In genomic region chr1:95013948-95014574, GRCh38 we compare ENCODE assay signal across 13 cellular contexts. TPM values are rescaled to one million over a fixed set of nuclear protein-coding genes. Genes with fewer than 3 reads are reported as not detected.
DNase-seq lines count a peak whose midpoint lies in the region; ATAC-seq and TF ChIP-seq lines count a peak whose summit lies in the region.
"Had no signal": no experiment of that assay in that cellular context is flagged by ENCODE, and none has a peak within 500 bp of the region (broad histone marks: within the 10 kb centered on the region; RNA-seq: fewer than 3 reads in every experiment).

No MANE protein-coding gene starts in this region.

- no peak for TF ChIP-seq POLR2A in right lobe of liver (IDR thresholded peaks at IDR 0.05)
- no peak for TF ChIP-seq POLR2A in suprapubic skin (IDR thresholded peaks at IDR 0.05)

- TF ChIP-seq EP300 in suprapubic skin (IDR thresholded peaks at IDR 0.05), result no peak

- H3K36me3 Mint-ChIP-seq in WTC11 (no peaks in the 10 kb centered on the region), T-cell (peaks cover 27% of the 10 kb centered on the region)

- ATAC-seq in right lobe of liver (peak; percentile 76 to 96 (median 90)), WTC11 (no peak), T-cell (replicated peaks in 1 of 4) (no peak), SK-N-SH treated with all-trans-retinoic acid at 6 μM for 48 hours (no peak)
- ATAC-seq: K562 had no signal

- intact Hi-C loops in right lobe of liver (cut with DNase I), result no loop called here

- H3K27me3 Mint-ChIP-seq in WTC11 (ENCODE audit: low read depth), result no peaks in the 10 kb centered on the region
- H3K27me3 Mint-ChIP-seq in T-cell, result no peaks in the 10 kb centered on the region
- H3K27me3 Mint-ChIP-seq: activated CD4-positive, alpha-beta memory T cell treated with anti-CD3 and anti-CD28 coated beads, Interleukin-2, amount 10 ng/mL, durations not matched to agents 7 days and 5 days had no signal

- H3K4me3 Mint-ChIP-seq in WTC11 (no peak overlapping the region), T-cell (no peak overlapping the region)
- H3K4me3 Mint-ChIP-seq: activated CD4-positive, alpha-beta memory T cell treated with anti-CD3 and anti-CD28 coated beads, Interleukin-2, amount 10 ng/mL, durations not matched to agents 7 days and 5 days had no signal

- CTCF ChIA-PET in WTC11 (lab: Charles Lee) (interaction anchor here (1.9 to 2.9 kb wide), 2 partner anchors 29 to 160 kb away, joined by 6 to 15 read pairs; no protein-coding TSS in a partner anchor), T-cell (lab: Charles Lee) (interaction anchor here (0.6 to 1.0 kb wide), 3 partner anchors 19 to 160 kb away, joined by 3 to 9 read pairs (median 3); no protein-coding TSS in a partner anchor)

- peak; percentile 34 for DNase-seq in NCI-H146 treated with DMSO at 0.1 percent for 48 hours (lab: John Stamatoyannopoulos, UW; ENCODE audit: unreplicated experiment)
- peak; percentile 43 for DNase-seq in cardiac fibroblast (ENCODE audit: low read depth in 2 of 2)
- no peak for DNase-seq in right lobe of liver
- no peak for DNase-seq in suprapubic skin (ENCODE audit: low spot score in 2 of 2)
- DNase-seq in WTC11 (ENCODE audit: low spot score), result no peak
- DNase-seq in T-cell, result no peak
- DNase-seq: activated CD4-positive, alpha-beta memory T cell treated with anti-CD3 and anti-CD28 coated beads, Interleukin-2, amount 10 ng/mL, durations not matched to agents 7 days and 5 days; amniotic stem cell; NCI-H524 had no signal

- H3K9me3 Mint-ChIP-seq in WTC11, result peaks cover 3% of the 10 kb centered on the region; the same call in 1 of the 2 replicates
- no peaks in the 10 kb centered on the region for H3K9me3 Mint-ChIP-seq in T-cell
- H3K9me3 Mint-ChIP-seq: activated CD4-positive, alpha-beta memory T cell treated with anti-CD3 and anti-CD28 coated beads, Interleukin-2, amount 10 ng/mL, durations not matched to agents 7 days and 5 days had no signal

- POLR2A ChIA-PET in WTC11 (lab: Charles Lee) (no interaction called here), T-cell (lab: Charles Lee) (no interaction called here)

- no peak overlapping the region for H3K4me3 ChIP-seq in cardiac fibroblast (replicated peaks in 1 of 2; ENCODE audit: low read depth in 2 of 2, low read length in 2 of 2)
- H3K4me3 ChIP-seq in right lobe of liver, result no peak overlapping the region
- H3K4me3 ChIP-seq in suprapubic skin, result no peak overlapping the region
- H3K4me3 ChIP-seq: K562, lung, skin epidermis had no signal

- H3K9me3 ChIP-seq in right lobe of liver, result no peaks in the 10 kb centered on the region
- no peaks in the 10 kb centered on the region for H3K9me3 ChIP-seq in suprapubic skin

- H3K36me3 ChIP-seq in right lobe of liver (no peaks in the 10 kb centered on the region), suprapubic skin (no peaks in the 10 kb centered on the region)

- peak overlapping the region in 1 of 3 donors; percentile 7 for H3K27ac ChIP-seq in right lobe of liver
- peak overlapping the region; percentile 29 for H3K27ac ChIP-seq in suprapubic skin

- no peak for TF ChIP-seq CTCF in cardiac fibroblast (IDR thresholded peaks at IDR 0.05; ENCODE audit: low read depth, low read length)
- no peak for TF ChIP-seq CTCF in right lobe of liver (IDR thresholded peaks at IDR 0.05)
- no peak for TF ChIP-seq CTCF in suprapubic skin (IDR thresholded peaks at IDR 0.05)
- TF ChIP-seq CTCF in WTC11 (IDR thresholded peaks at IDR 0.05), result no peak

- 17% methylated on average over 2 of the region's 2 CpGs for WGBS in right lobe of liver (ENCODE audit: insufficient coverage, low coverage, low lambda C conversion rate, missing lambda C conversion rate)
- 44% methylated on average over 2 of the region's 2 CpGs for WGBS in suprapubic skin

- no peaks in the 10 kb centered on the region for H3K27me3 ChIP-seq in right lobe of liver
- H3K27me3 ChIP-seq in suprapubic skin, result no peaks in the 10 kb centered on the region

- H3K4me1 Mint-ChIP-seq in WTC11 (peaks cover 2% of the 10 kb centered on the region; the same call in 1 of the 2 replicates), T-cell (no peaks in the 10 kb centered on the region)
- H3K4me1 Mint-ChIP-seq: activated CD4-positive, alpha-beta memory T cell treated with anti-CD3 and anti-CD28 coated beads, Interleukin-2, amount 10 ng/mL, durations not matched to agents 7 days and 5 days had no signal

- H3K4me1 ChIP-seq in right lobe of liver (peaks cover 0 to 16% (median 5%) of the 10 kb centered on the region in 4 donors), suprapubic skin (peaks cover 27% of the 10 kb centered on the region)

- H3K27ac Mint-ChIP-seq in WTC11 (no peak overlapping the region), T-cell (no peak overlapping the region)
- H3K27ac Mint-ChIP-seq: activated CD4-positive, alpha-beta memory T cell treated with anti-CD3 and anti-CD28 coated beads, Interleukin-2, amount 10 ng/mL, durations not matched to agents 7 days and 5 days had no signal

TF ChIP-seq in WTC11, 78 proteins besides CTCF, POLR2A, EP300 and RAD21 (continues in another document):
- no peak for TF ChIP-seq FOXP1 (CRISPR knock-in tag; IDR thresholded peaks at IDR 0.05; ENCODE audit: borderline replicate concordance)
- no peak for TF ChIP-seq NR3C1 (CRISPR knock-in tag; conservative IDR thresholded peaks at IDR 0.05; ENCODE audit: low read depth)
- no peak for TF ChIP-seq SMAD4 (CRISPR knock-in tag; IDR thresholded peaks at IDR 0.05)
- TF ChIP-seq USF1 (CRISPR knock-in tag; IDR thresholded peaks at IDR 0.05), result no peak
- no peak for TF ChIP-seq STAT6 (CRISPR knock-in tag; conservative IDR thresholded peaks at IDR 0.05; ENCODE audit: low read depth)

TF ChIP-seq in SK-N-SH treated with all-trans-retinoic acid at 6 μM for 48 hours, 23 proteins besides CTCF, POLR2A, EP300 and RAD21:
- TF ChIP-seq ZNF70 (CRISPR knock-in tag; IDR thresholded peaks at IDR 0.05) (no peak), ISL1 (CRISPR knock-in tag; IDR thresholded peaks at IDR 0.05) (no peak), ZFP3 (CRISPR knock-in tag; IDR thresholded peaks at IDR 0.05) (no peak), CSRNP3 (CRISPR knock-in tag; IDR thresholded peaks at IDR 0.05) (no peak), GLIS3 (CRISPR knock-in tag; IDR thresholded peaks at IDR 0.05) (no peak), PPARA (CRISPR knock-in tag; IDR thresholded peaks at IDR 0.05; ENCODE audit: borderline replicate concordance) (no peak)

RNA-seq across cellular contexts. Expression of gene ALG14, which starts 58.7 kb away (rescaled TPM):
- total RNA-seq in right lobe of liver (1 to 10 TPM; 1.5 to 8.3 (median 5.0) TPM), suprapubic skin (1 to 10 TPM in 2 of 4 donors, under 1 TPM in 2; 0.80 to 1.6 (median 1.1) TPM), WTC11 (2021) (0.94 to 2.3 TPM (median 1.4 TPM) in 3 replicates), T-cell (1 to 10 TPM in 4 of 5 donors, under 1 TPM in 1; 0.40 to 2.3 (median 1.7) TPM)

Comparison
In these comparisons a context has a peak if more than half of its experiments do, and no peak if none do; other contexts are left out.
1. DNase-seq: peak in NCI-H146 treated with DMSO at 0.1 percent for 48 hours (single experiment) and cardiac fibroblast (2 of 2); none in right lobe of liver (0 of 3), suprapubic skin (0 of 2), WTC11 (single experiment) and T-cell (0 of 34).
2. ATAC-seq: peak in right lobe of liver (4 of 4); none in WTC11 (single experiment), T-cell (0 of 4) and SK-N-SH treated with all-trans-retinoic acid at 6 μM for 48 hours (single experiment).